ENCODE assay signal across 1 cellular context in the genomic region with DNA sequence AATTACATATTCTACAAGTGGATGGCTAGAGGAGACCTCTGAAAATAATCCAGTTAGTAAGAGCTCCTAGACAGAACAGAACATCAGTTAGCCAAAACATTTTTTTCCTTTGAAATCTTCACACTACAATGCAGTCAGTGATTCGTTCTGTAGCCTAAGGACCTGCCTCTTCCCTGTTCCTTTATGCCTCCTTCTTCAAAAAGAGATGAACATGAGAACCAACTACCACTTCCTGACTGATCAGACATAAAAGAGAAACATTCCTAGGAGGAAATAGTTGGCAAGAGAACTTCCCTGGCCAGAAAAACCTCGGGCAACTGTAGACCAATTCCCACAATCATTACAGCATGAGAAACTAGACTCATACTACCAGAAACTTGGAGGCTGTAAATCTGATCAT.
TF ChIP-seq lines count a peak whose summit lies in the region.

No MANE protein-coding gene starts in this region.

TF ChIP-seq in HepG2, 621 proteins besides CTCF, POLR2A, EP300 and RAD21:
- TF ChIP-seq NRL (CRISPR knock-in tag; IDR thresholded peaks at IDR 0.05; ENCODE audit: borderline replicate concordance) (no peak), NCOR1 (IDR thresholded peaks at IDR 0.05; ENCODE audit: borderline replicate concordance, low read length) (no peak), ZNF570 (CRISPR knock-in tag; IDR thresholded peaks at IDR 0.05; ENCODE audit: borderline replicate concordance) (no peak), ARNT2 (CRISPR knock-in tag; IDR thresholded peaks at IDR 0.05; ENCODE audit: low read depth) (no peak), ZNF382 (CRISPR knock-in tag; IDR thresholded peaks at IDR 0.05; ENCODE audit: borderline replicate concordance) (no peak), SPEN (CRISPR knock-in tag; IDR thresholded peaks at IDR 0.05; ENCODE audit: low read depth) (no peak), ZNF292 (CRISPR knock-in tag; IDR thresholded peaks at IDR 0.05; ENCODE audit: borderline replicate concordance, low read depth) (no peak), ZBTB46 (CRISPR knock-in tag; IDR thresholded peaks at IDR 0.05; ENCODE audit: borderline replicate concordance) (no peak), PCBP1 (IDR thresholded peaks at IDR 0.05; ENCODE audit: borderline replicate concordance, low read depth, low read length) (no peak), ARID4A (CRISPR knock-in tag; IDR thresholded peaks at IDR 0.05; ENCODE audit: borderline replicate concordance) (no peak)
